13 cellular contexts compared by ENCODE assay signal in the genomic region with DNA sequence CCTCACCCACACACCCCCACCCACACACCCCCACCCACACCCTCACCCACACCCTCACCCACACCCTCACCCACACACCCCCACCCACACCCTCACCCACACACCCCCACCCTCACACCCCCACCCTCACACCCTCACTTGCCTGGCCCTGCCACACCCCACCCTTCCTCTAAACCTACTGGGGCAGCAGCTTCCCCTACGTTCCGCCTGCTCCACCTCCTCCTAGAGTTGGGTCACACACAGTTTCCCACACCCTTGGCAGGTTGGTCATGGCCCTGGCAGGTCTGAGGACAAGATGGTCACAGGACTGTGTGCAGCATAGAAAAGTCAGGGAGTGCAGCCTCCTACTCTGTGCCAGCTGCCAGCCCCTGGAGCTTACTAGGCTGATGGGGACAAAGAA. TPM values are rescaled to one million over a fixed set of nuclear protein-coding genes. Genes with fewer than 3 reads are reported as not detected.
DNase-seq lines count a peak whose midpoint lies in the region; ATAC-seq lines count a peak whose summit lies in the region.
"Not testable (repeated sequence)": the region's sequence is repeated elsewhere in the genome, so short reads cannot be mapped to it uniquely, and the experiment has no call there.
"Had no signal": no experiment of that assay in that cellular context is flagged by ENCODE, and none has a peak within 500 bp of the region (broad histone marks: within the 10 kb centered on the region; RNA-seq: fewer than 3 reads in every experiment).

No MANE protein-coding gene starts in this region.

- not testable (repeated sequence) for H3K4me1 Mint-ChIP-seq in CD4-positive, CD25-positive, alpha-beta regulatory T cell; T-helper 17 cell; activated T-cell treated with anti-CD3 and anti-CD28 coated beads, Interleukin-2, amount 50 U/mL, for 72 hours (ENCODE audit: low read depth); activated naive CD8-positive, alpha-beta T cell treated with anti-CD3 and anti-CD28 coated beads, Interleukin-2, amount 10 ng/mL, durations not matched to agents 7 days and 5 days; naive B cell; stimulated activated effector memory CD8-positive, alpha-beta T cell treated with anti-CD3 and anti-CD28 coated beads, Interleukin-12 subunit alpha, Interleukin-12 subunit beta, amount 100 ng/mL, for 72 hours; stimulated activated naive CD8-positive, alpha-beta T cell treated with anti-CD3 and anti-CD28 coated beads, Interleukin-15, amount 100 ng/mL, for 72 hours

- not testable (repeated sequence) for H3K27ac ChIP-seq in CD4-positive, CD25-positive, alpha-beta regulatory T cell (ENCODE audit: insufficient read depth, low read length, poor library complexity, severe bottlenecking)

- H3K4me3 ChIP-seq in CD4-positive, CD25-positive, alpha-beta regulatory T cell (ENCODE audit: low read depth, low read length), result not testable (repeated sequence)

- ATAC-seq in CD4-positive, CD25-positive, alpha-beta regulatory T cell (ENCODE audit: low read depth in 2 of 2), result peak; percentile 42 to 75
- ATAC-seq in T-helper 17 cell, result peak; percentile 73
- ATAC-seq in activated T-cell treated with anti-CD3 and anti-CD28 coated beads, Interleukin-2, amount 50 U/mL, for 72 hours (replicated peaks in 1 of 2), result peak; percentile 36 to 43
- peak; percentile 37 for ATAC-seq in activated naive CD8-positive, alpha-beta T cell treated with anti-CD3 and anti-CD28 coated beads, Interleukin-2, amount 10 ng/mL, durations not matched to agents 7 days and 5 days (ENCODE audit: low read depth)
- peak; percentile 59 for ATAC-seq in esophagus mucosa
- ATAC-seq in naive B cell (ENCODE audit: low read depth in 2 of 2), result peak; percentile 63 to 79
- peak; percentile 60 for ATAC-seq in stimulated activated effector memory CD8-positive, alpha-beta T cell treated with anti-CD3 and anti-CD28 coated beads, Interleukin-12 subunit alpha, Interleukin-12 subunit beta, amount 100 ng/mL, for 72 hours
- ATAC-seq in stimulated activated naive CD8-positive, alpha-beta T cell treated with anti-CD3 and anti-CD28 coated beads, Interleukin-15, amount 100 ng/mL, for 72 hours, result peak; percentile 64

- not testable (repeated sequence) for DNase-seq in CD4-positive, CD25-positive, alpha-beta regulatory T cell; T-helper 17 cell; activated T-cell treated with anti-CD3 and anti-CD28 coated beads, Interleukin-2, amount 50 U/mL, for 72 hours; activated naive CD8-positive, alpha-beta T cell treated with anti-CD3 and anti-CD28 coated beads, Interleukin-2, amount 10 ng/mL, durations not matched to agents 7 days and 5 days; naive B cell; stimulated activated effector memory CD8-positive, alpha-beta T cell treated with anti-CD3 and anti-CD28 coated beads, Interleukin-12 subunit alpha, Interleukin-12 subunit beta, amount 100 ng/mL, for 72 hours (ENCODE audit: low spot score in 2 of 2); stimulated activated naive CD8-positive, alpha-beta T cell treated with anti-CD3 and anti-CD28 coated beads, Interleukin-15, amount 100 ng/mL, for 72 hours

- H3K27me3 ChIP-seq in CD4-positive, CD25-positive, alpha-beta regulatory T cell (ENCODE audit: control insufficient read depth, insufficient read depth, low read length), result not testable (repeated sequence)

- H3K9me3 ChIP-seq in CD4-positive, CD25-positive, alpha-beta regulatory T cell (ENCODE audit: control insufficient read depth in 2 of 2, low read length in 2 of 2); T-helper 17 cell (ENCODE audit: control insufficient read depth, low read length, poor library complexity, severe bottlenecking): not testable (repeated sequence)

- H3K4me3 Mint-ChIP-seq in CD4-positive, CD25-positive, alpha-beta regulatory T cell; T-helper 17 cell; activated T-cell treated with anti-CD3 and anti-CD28 coated beads, Interleukin-2, amount 50 U/mL, for 72 hours; activated naive CD8-positive, alpha-beta T cell treated with anti-CD3 and anti-CD28 coated beads, Interleukin-2, amount 10 ng/mL, durations not matched to agents 7 days and 5 days; naive B cell; stimulated activated effector memory CD8-positive, alpha-beta T cell treated with anti-CD3 and anti-CD28 coated beads, Interleukin-12 subunit alpha, Interleukin-12 subunit beta, amount 100 ng/mL, for 72 hours; stimulated activated naive CD8-positive, alpha-beta T cell treated with anti-CD3 and anti-CD28 coated beads, Interleukin-15, amount 100 ng/mL, for 72 hours: not testable (repeated sequence)

- H3K36me3 ChIP-seq in CD4-positive, CD25-positive, alpha-beta regulatory T cell (ENCODE audit: control insufficient read depth, insufficient read depth, low read length), result not testable (repeated sequence)

- H3K36me3 Mint-ChIP-seq in CD4-positive, CD25-positive, alpha-beta regulatory T cell; T-helper 17 cell (ENCODE audit: low read depth); activated T-cell treated with anti-CD3 and anti-CD28 coated beads, Interleukin-2, amount 50 U/mL, for 72 hours (ENCODE audit: insufficient read depth in 2 of 2); activated naive CD8-positive, alpha-beta T cell treated with anti-CD3 and anti-CD28 coated beads, Interleukin-2, amount 10 ng/mL, durations not matched to agents 7 days and 5 days; naive B cell; stimulated activated effector memory CD8-positive, alpha-beta T cell treated with anti-CD3 and anti-CD28 coated beads, Interleukin-12 subunit alpha, Interleukin-12 subunit beta, amount 100 ng/mL, for 72 hours: not testable (repeated sequence)

- POLR2A ChIA-PET in activated naive CD8-positive, alpha-beta T cell treated with anti-CD3 and anti-CD28 coated beads, Interleukin-2, amount 10 ng/mL, durations not matched to agents 7 days and 5 days (lab: Charles Lee), result not testable (repeated sequence)

- not testable (repeated sequence) for H3K27me3 Mint-ChIP-seq in CD4-positive, CD25-positive, alpha-beta regulatory T cell; T-helper 17 cell; activated T-cell treated with anti-CD3 and anti-CD28 coated beads, Interleukin-2, amount 50 U/mL, for 72 hours (ENCODE audit: low read depth); activated naive CD8-positive, alpha-beta T cell treated with anti-CD3 and anti-CD28 coated beads, Interleukin-2, amount 10 ng/mL, durations not matched to agents 7 days and 5 days; naive B cell; stimulated activated naive CD8-positive, alpha-beta T cell treated with anti-CD3 and anti-CD28 coated beads, Interleukin-15, amount 100 ng/mL, for 72 hours

- H3K27ac Mint-ChIP-seq in CD4-positive, CD25-positive, alpha-beta regulatory T cell; T-helper 17 cell; activated T-cell treated with anti-CD3 and anti-CD28 coated beads, Interleukin-2, amount 50 U/mL, for 72 hours; activated naive CD8-positive, alpha-beta T cell treated with anti-CD3 and anti-CD28 coated beads, Interleukin-2, amount 10 ng/mL, durations not matched to agents 7 days and 5 days; naive B cell; stimulated activated effector memory CD8-positive, alpha-beta T cell treated with anti-CD3 and anti-CD28 coated beads, Interleukin-12 subunit alpha, Interleukin-12 subunit beta, amount 100 ng/mL, for 72 hours; stimulated activated naive CD8-positive, alpha-beta T cell treated with anti-CD3 and anti-CD28 coated beads, Interleukin-15, amount 100 ng/mL, for 72 hours: not testable (repeated sequence)

- not testable (repeated sequence) for H3K4me1 ChIP-seq in CD4-positive, CD25-positive, alpha-beta regulatory T cell (ENCODE audit: control insufficient read depth, insufficient read depth, low read length, poor library complexity, severe bottlenecking)

- not testable (repeated sequence) for H3K9me3 Mint-ChIP-seq in CD4-positive, CD25-positive, alpha-beta regulatory T cell; activated T-cell treated with anti-CD3 and anti-CD28 coated beads, Interleukin-2, amount 50 U/mL, for 72 hours; activated naive CD8-positive, alpha-beta T cell treated with anti-CD3 and anti-CD28 coated beads, Interleukin-2, amount 10 ng/mL, durations not matched to agents 7 days and 5 days; naive B cell; stimulated activated effector memory CD8-positive, alpha-beta T cell treated with anti-CD3 and anti-CD28 coated beads, Interleukin-12 subunit alpha, Interleukin-12 subunit beta, amount 100 ng/mL, for 72 hours; stimulated activated naive CD8-positive, alpha-beta T cell treated with anti-CD3 and anti-CD28 coated beads, Interleukin-15, amount 100 ng/mL, for 72 hours

RNA-seq across cellular contexts. Expression of a gene that starts 30.3 kb away (rescaled TPM):
- total RNA-seq in CD4-positive, CD25-positive, alpha-beta regulatory T cell, result 31.8 TPM
- polyA plus RNA-seq in CD4-positive, CD25-positive, alpha-beta regulatory T cell, result 1 to 10 TPM in 1 of 4 donors, under 1 TPM in 2, not detected in 1; 0.40 to 2.0 (median 0.65) TPM
- 10 to 100 TPM; 10.9 to 63.9 TPM for total RNA-seq in T-helper 17 cell
- total RNA-seq in activated T-cell treated with anti-CD3 and anti-CD28 coated beads, Interleukin-2, amount 50 U/mL, for 72 hours, result 10 to 100 TPM in 1 of 2 donors, 1 to 10 TPM in 1; 6.9 to 58.1 TPM
- 10 to 100 TPM; 41.7 to 42.0 TPM for total RNA-seq in activated naive CD8-positive, alpha-beta T cell treated with anti-CD3 and anti-CD28 coated beads, Interleukin-2, amount 10 ng/mL, durations not matched to agents 7 days and 5 days
- total RNA-seq in esophagus mucosa, result 3.1 TPM
- polyA plus RNA-seq in naive B cell (ENCODE audit: low read depth in 6 of 6), result under 1 TPM in 2 of 6 donors, not detected in 4; 0.25 to 0.35 TPM
- total RNA-seq: A673, Daoy, GM23248, HepG2 had no signal
- polyA plus RNA-seq: AG04450, GM23248, HepG2 had no signal
